ENCODE assay signal across 1 cellular context in genomic region chr2:26784570-26785234, GRCh38.
TF ChIP-seq lines count a peak whose summit lies in the region.

No MANE protein-coding gene starts in this region.

TF ChIP-seq in GM23338, 12 proteins besides CTCF, POLR2A, EP300 and RAD21 (continued from another document):
- TF ChIP-seq REST (IDR thresholded peaks at IDR 0.05; ENCODE audit: unreplicated experiment) (no peak), ZNF462 (CRISPR knock-in tag; IDR thresholded peaks at IDR 0.05) (no peak), EZH2 (IDR thresholded peaks at IDR 0.05; ENCODE audit: low read depth, unreplicated experiment) (no peak), POLR2AphosphoS5 (IDR thresholded peaks at IDR 0.05; ENCODE audit: low read depth) (no peak)
